ENCODE assay signal across 13 cellular contexts in genomic region chr7:80614911-80615310, GRCh38. TPM values are rescaled to one million over a fixed set of nuclear protein-coding genes. Genes with fewer than 3 reads are reported as not detected.
A peak's percentile ranks its signal among the peaks of the same experiment; 100 is the strongest.
DNase-seq lines count a peak whose midpoint lies in the region; TF ChIP-seq lines count a peak whose summit lies in the region.
"Had no signal": no experiment of that assay in that cellular context is flagged by ENCODE, and none has a peak within 500 bp of the region (broad histone marks: within the 10 kb centered on the region; RNA-seq: fewer than 3 reads in every experiment).

No MANE protein-coding gene starts in this region.

- H3K4me3 ChIP-seq in fibroblast of villous mesenchyme (ENCODE audit: low read depth, low read length), result no peak overlapping the region
- H3K4me3 ChIP-seq: prostate gland had no signal

- no peak for TF ChIP-seq CTCF in fibroblast of villous mesenchyme (IDR thresholded peaks at IDR 0.05; ENCODE audit: insufficient read depth, low read depth, low read length)

- DNase-seq in DMS79 treated with DMSO at 0.1 percent for 48 hours (lab: John Stamatoyannopoulos, UW), result peak; percentile 15
- no peak for DNase-seq in DMS79 (lab: John Stamatoyannopoulos, UW)
- peak; percentile 27 for DNase-seq in NOMO-1 treated with DMSO at 0.1 percent for 48 hours (lab: John Stamatoyannopoulos, UW; ENCODE audit: unreplicated experiment)
- peak; percentile 79 for DNase-seq in fibroblast of villous mesenchyme (ENCODE audit: low read depth)
- peak; percentile 44 for DNase-seq in stromal cell of bone marrow (ENCODE audit: low read depth)
- DNase-seq in superior temporal gyrus (ENCODE audit: extremely low spot score), result no peak
- no peak for DNase-seq in iPS-NIHi7 (ENCODE audit: extremely low spot score)
- DNase-seq in NCI-H2171 (lab: John Stamatoyannopoulos, UW), result no peak
- DNase-seq: activated CD4-positive, CD25-positive, alpha-beta regulatory T cell treated with anti-CD3 and anti-CD28 coated beads, Interleukin-2, amount 50 U/mL, for 72 hours; activated T-cell treated with anti-CD3 and anti-CD28 coated beads, Interleukin-2, amount 50 U/mL, for 1 hour; Calu3; hypothalamus had no signal

RNA-seq across cellular contexts. Expression of gene CD36, which starts 23.5 kb away (rescaled TPM):
- 1.3 and 4.3 TPM in 2 replicates for total RNA-seq in fibroblast of villous mesenchyme
- total RNA-seq: Calu3 had no signal

Comparison
In these comparisons a context has a peak if more than half of its experiments do, and no peak if none do; other contexts are left out.
1. DNase-seq: peak in DMS79 treated with DMSO at 0.1 percent for 48 hours (single experiment), NOMO-1 treated with DMSO at 0.1 percent for 48 hours (single experiment), fibroblast of villous mesenchyme (single experiment) and stromal cell of bone marrow (single experiment); none in DMS79 (single experiment), superior temporal gyrus (single experiment), iPS-NIHi7 (single experiment) and NCI-H2171 (single experiment).